ENCODE assay signal across 1 cellular context in the genomic region with DNA sequence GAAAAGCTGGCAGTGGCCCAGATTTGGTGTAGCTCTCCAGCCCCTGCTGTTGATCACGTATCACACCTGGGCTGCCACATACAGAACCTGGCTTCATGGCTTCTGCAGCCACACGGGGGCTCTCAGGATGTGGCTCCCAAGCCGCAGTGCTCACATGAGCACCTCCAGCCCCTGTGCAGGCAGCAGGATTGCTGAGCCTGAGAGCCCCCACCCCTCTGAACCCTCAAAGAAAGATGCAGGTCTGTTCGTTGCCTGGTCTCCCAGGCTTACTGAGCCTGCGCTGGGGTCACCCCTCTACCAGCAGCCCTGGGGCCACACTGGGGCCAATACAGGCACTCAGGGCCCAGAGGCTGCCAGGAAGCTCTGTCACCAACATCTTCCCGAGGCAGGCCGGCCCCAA.
TF ChIP-seq lines count a peak whose summit lies in the region.

No MANE protein-coding gene starts in this region.

TF ChIP-seq in WTC11, 78 proteins besides CTCF, POLR2A, EP300 and RAD21 (continued from another document):
- TF ChIP-seq GTF2I (CRISPR knock-in tag; conservative IDR thresholded peaks at IDR 0.05) (no peak), ETV6 (CRISPR knock-in tag; IDR thresholded peaks at IDR 0.05) (no peak), NFYB (CRISPR knock-in tag; conservative IDR thresholded peaks at IDR 0.05; ENCODE audit: low read depth) (no peak), IRF1 (CRISPR knock-in tag; IDR thresholded peaks at IDR 0.05) (no peak), NR3C1 (CRISPR knock-in tag; conservative IDR thresholded peaks at IDR 0.05; ENCODE audit: low read depth) (no peak), CBFB (CRISPR knock-in tag; IDR thresholded peaks at IDR 0.05; ENCODE audit: low read depth) (no peak)
- TF ChIP-seq, protein P1, sequence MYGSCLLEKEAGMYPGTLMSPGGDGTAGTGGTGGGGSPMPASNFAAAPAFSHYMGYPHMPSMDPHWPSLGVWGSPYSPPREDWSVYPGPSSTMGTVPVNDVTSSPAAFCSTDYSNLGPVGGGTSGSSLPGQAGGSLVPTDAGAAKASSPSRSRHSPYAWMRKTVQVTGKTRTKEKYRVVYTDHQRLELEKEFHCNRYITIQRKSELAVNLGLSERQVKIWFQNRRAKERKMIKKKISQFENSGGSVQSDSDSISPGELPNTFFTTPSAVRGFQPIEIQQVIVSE (CRISPR knock-in tag; IDR thresholded peaks at IDR 0.05; ENCODE audit: borderline replicate concordance): no peak
TF ChIP-seq in WTC11: peak in this region for 0.
